Comparison of ENCODE assay signal across 1 cellular context in the genomic region with DNA sequence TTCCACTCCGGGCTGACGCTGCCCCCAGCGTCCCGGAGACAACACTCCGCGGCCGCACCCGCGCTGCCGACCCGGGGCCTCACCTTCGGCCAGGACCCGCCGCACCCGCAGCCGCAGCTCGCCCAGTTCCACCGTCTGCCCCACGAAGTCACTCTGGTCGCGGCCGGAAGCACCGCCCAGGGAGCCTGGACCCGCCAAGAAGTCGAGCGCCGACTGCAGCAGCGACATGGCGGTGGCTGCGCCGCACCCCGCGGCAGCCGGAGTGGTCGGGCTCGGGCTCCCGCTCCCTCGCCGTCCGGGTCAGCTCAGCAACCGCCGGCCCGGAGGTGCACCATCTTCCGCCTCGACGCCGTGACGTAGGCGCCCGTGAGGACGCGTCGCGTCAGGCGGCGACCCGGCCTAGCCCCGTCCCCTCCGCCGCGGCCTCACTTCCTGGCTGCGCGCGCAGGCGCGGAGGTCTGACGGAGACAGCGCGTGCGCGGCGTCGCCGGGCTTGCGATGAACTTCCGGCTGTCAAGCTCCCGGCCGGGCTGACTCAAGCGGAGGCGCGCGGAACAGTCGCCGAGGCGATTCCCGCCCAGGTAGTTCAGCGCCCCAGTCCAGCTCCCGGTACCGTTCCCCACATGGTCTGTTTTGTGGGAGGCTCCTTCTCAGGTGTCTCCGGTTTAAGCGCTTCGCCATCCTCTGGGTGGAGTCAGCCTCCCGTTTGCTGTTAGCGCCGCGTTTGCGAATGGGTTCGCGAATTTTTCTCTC.
TF ChIP-seq lines count a peak whose summit lies in the region.

TSS of gene GAK (minus strand) at position 357 of the 753 bp plus-strand sequence. CDS start at position 228, 129 bp downstream.
TSS of gene TMEM175 (plus strand) at position 501 of the 753 bp plus-strand sequence. CDS start 15,280 bp downstream, outside the sequence.

TF ChIP-seq in WTC11, 78 proteins besides CTCF, POLR2A, EP300 and RAD21 (continued from another document and continues in another):
- TF ChIP-seq, protein P1, sequence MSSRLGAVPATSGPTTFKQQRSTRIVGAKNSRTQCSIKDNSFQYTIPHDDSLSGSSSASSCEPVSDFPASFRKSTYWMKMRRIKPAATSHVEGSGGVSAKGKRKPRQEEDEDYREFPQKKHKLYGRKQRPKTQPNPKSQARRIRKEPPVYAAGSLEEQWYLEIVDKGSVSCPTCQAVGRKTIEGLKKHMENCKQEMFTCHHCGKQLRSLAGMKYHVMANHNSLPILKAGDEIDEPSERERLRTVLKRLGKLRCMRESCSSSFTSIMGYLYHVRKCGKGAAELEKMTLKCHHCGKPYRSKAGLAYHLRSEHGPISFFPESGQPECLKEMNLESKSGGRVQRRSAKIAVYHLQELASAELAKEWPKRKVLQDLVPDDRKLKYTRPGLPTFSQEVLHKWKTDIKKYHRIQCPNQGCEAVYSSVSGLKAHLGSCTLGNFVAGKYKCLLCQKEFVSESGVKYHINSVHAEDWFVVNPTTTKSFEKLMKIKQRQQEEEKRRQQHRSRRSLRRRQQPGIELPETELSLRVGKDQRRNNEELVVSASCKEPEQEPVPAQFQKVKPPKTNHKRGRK (CRISPR knock-in tag; IDR thresholded peaks at IDR 0.05; ENCODE audit: borderline replicate concordance) = no peak
- TF ChIP-seq, protein P2, sequence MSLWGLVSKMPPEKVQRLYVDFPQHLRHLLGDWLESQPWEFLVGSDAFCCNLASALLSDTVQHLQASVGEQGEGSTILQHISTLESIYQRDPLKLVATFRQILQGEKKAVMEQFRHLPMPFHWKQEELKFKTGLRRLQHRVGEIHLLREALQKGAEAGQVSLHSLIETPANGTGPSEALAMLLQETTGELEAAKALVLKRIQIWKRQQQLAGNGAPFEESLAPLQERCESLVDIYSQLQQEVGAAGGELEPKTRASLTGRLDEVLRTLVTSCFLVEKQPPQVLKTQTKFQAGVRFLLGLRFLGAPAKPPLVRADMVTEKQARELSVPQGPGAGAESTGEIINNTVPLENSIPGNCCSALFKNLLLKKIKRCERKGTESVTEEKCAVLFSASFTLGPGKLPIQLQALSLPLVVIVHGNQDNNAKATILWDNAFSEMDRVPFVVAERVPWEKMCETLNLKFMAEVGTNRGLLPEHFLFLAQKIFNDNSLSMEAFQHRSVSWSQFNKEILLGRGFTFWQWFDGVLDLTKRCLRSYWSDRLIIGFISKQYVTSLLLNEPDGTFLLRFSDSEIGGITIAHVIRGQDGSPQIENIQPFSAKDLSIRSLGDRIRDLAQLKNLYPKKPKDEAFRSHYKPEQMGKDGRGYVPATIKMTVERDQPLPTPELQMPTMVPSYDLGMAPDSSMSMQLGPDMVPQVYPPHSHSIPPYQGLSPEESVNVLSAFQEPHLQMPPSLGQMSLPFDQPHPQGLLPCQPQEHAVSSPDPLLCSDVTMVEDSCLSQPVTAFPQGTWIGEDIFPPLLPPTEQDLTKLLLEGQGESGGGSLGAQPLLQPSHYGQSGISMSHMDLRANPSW (CRISPR knock-in tag; conservative IDR thresholded peaks at IDR 0.05; ENCODE audit: low read depth) = no peak
- TF ChIP-seq FOXJ3 (CRISPR knock-in tag; IDR thresholded peaks at IDR 0.05; ENCODE audit: borderline replicate concordance) (no peak), TP53 (CRISPR knock-in tag; IDR thresholded peaks at IDR 0.05) (peak; percentile 51; the same call in 1 of the 2 replicates), KAT7 (CRISPR knock-in tag; IDR thresholded peaks at IDR 0.05; ENCODE audit: borderline replicate concordance) (peak; percentile 90; the same call in 1 of the 2 replicates), ZNF219 (CRISPR knock-in tag; IDR thresholded peaks at IDR 0.05; ENCODE audit: borderline replicate concordance) (no peak), CREB1 (CRISPR knock-in tag; IDR thresholded peaks at IDR 0.05) (peak; percentile 44; the same call in 1 of the 2 replicates), ETV6 (CRISPR knock-in tag; IDR thresholded peaks at IDR 0.05) (peak; percentile 53), GTF2I (CRISPR knock-in tag; conservative IDR thresholded peaks at IDR 0.05) (no peak), NFE2L1 (CRISPR knock-in tag; IDR thresholded peaks at IDR 0.05) (peak; percentile 80; the same call in 1 of the 2 replicates), SMAD4 (CRISPR knock-in tag; IDR thresholded peaks at IDR 0.05) (no peak), MYBL2 (CRISPR knock-in tag; IDR thresholded peaks at IDR 0.05) (peak; percentile 90), JUN (CRISPR knock-in tag; IDR thresholded peaks at IDR 0.05) (0 out of 2 replicates have a peak, but pooled peaks have one; percentile 61), MXD4 (CRISPR knock-in tag; IDR thresholded peaks at IDR 0.05; ENCODE audit: borderline replicate concordance) (no peak), ZNF263 (CRISPR knock-in tag; IDR thresholded peaks at IDR 0.05; ENCODE audit: low read depth) (no peak), RORB (CRISPR knock-in tag; IDR thresholded peaks at IDR 0.05) (no peak), EMX1 (CRISPR knock-in tag; IDR thresholded peaks at IDR 0.05) (no peak), TEAD4 (CRISPR knock-in tag; IDR thresholded peaks at IDR 0.05) (no peak), ZNF671 (CRISPR knock-in tag; IDR thresholded peaks at IDR 0.05) (no peak), TCF7 (CRISPR knock-in tag; IDR thresholded peaks at IDR 0.05; ENCODE audit: low read depth) (no peak), GRHL2 (CRISPR knock-in tag; IDR thresholded peaks at IDR 0.05; ENCODE audit: insufficient replicate concordance, severe bottlenecking) (no peak), CBFB (CRISPR knock-in tag; IDR thresholded peaks at IDR 0.05; ENCODE audit: low read depth) (0 out of 2 replicates have a peak, but pooled peaks have one; percentile 4), GABPB1 (CRISPR knock-in tag; IDR thresholded peaks at IDR 0.05) (peak; percentile 88)
- TF ChIP-seq, protein P3, sequence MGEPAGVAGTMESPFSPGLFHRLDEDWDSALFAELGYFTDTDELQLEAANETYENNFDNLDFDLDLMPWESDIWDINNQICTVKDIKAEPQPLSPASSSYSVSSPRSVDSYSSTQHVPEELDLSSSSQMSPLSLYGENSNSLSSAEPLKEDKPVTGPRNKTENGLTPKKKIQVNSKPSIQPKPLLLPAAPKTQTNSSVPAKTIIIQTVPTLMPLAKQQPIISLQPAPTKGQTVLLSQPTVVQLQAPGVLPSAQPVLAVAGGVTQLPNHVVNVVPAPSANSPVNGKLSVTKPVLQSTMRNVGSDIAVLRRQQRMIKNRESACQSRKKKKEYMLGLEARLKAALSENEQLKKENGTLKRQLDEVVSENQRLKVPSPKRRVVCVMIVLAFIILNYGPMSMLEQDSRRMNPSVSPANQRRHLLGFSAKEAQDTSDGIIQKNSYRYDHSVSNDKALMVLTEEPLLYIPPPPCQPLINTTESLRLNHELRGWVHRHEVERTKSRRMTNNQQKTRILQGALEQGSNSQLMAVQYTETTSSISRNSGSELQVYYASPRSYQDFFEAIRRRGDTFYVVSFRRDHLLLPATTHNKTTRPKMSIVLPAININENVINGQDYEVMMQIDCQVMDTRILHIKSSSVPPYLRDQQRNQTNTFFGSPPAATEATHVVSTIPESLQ (CRISPR knock-in tag; IDR thresholded peaks at IDR 0.05) = no peak
- TF ChIP-seq, protein P4, sequence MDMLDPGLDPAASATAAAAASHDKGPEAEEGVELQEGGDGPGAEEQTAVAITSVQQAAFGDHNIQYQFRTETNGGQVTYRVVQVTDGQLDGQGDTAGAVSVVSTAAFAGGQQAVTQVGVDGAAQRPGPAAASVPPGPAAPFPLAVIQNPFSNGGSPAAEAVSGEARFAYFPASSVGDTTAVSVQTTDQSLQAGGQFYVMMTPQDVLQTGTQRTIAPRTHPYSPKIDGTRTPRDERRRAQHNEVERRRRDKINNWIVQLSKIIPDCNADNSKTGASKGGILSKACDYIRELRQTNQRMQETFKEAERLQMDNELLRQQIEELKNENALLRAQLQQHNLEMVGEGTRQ (CRISPR knock-in tag; IDR thresholded peaks at IDR 0.05) = peak; percentile 50; the same call in 1 of the 2 replicates
- TF ChIP-seq, protein P5, sequence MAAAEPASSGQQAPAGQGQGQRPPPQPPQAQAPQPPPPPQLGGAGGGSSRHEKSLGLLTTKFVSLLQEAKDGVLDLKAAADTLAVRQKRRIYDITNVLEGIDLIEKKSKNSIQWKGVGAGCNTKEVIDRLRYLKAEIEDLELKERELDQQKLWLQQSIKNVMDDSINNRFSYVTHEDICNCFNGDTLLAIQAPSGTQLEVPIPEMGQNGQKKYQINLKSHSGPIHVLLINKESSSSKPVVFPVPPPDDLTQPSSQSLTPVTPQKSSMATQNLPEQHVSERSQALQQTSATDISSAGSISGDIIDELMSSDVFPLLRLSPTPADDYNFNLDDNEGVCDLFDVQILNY (CRISPR knock-in tag; IDR thresholded peaks at IDR 0.05) = peak; percentile 71
- TF ChIP-seq, protein P6, sequence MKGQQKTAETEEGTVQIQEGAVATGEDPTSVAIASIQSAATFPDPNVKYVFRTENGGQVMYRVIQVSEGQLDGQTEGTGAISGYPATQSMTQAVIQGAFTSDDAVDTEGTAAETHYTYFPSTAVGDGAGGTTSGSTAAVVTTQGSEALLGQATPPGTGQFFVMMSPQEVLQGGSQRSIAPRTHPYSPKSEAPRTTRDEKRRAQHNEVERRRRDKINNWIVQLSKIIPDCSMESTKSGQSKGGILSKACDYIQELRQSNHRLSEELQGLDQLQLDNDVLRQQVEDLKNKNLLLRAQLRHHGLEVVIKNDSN (CRISPR knock-in tag; IDR thresholded peaks at IDR 0.05) = peak; percentile 63
- TF ChIP-seq, protein P7, sequence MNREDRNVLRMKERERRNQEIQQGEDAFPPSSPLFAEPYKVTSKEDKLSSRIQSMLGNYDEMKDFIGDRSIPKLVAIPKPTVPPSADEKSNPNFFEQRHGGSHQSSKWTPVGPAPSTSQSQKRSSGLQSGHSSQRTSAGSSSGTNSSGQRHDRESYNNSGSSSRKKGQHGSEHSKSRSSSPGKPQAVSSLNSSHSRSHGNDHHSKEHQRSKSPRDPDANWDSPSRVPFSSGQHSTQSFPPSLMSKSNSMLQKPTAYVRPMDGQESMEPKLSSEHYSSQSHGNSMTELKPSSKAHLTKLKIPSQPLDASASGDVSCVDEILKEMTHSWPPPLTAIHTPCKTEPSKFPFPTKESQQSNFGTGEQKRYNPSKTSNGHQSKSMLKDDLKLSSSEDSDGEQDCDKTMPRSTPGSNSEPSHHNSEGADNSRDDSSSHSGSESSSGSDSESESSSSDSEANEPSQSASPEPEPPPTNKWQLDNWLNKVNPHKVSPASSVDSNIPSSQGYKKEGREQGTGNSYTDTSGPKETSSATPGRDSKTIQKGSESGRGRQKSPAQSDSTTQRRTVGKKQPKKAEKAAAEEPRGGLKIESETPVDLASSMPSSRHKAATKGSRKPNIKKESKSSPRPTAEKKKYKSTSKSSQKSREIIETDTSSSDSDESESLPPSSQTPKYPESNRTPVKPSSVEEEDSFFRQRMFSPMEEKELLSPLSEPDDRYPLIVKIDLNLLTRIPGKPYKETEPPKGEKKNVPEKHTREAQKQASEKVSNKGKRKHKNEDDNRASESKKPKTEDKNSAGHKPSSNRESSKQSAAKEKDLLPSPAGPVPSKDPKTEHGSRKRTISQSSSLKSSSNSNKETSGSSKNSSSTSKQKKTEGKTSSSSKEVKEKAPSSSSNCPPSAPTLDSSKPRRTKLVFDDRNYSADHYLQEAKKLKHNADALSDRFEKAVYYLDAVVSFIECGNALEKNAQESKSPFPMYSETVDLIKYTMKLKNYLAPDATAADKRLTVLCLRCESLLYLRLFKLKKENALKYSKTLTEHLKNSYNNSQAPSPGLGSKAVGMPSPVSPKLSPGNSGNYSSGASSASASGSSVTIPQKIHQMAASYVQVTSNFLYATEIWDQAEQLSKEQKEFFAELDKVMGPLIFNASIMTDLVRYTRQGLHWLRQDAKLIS (CRISPR knock-in tag; IDR thresholded peaks at IDR 0.05; ENCODE audit: borderline replicate concordance) = no peak
- TF ChIP-seq, protein P8, sequence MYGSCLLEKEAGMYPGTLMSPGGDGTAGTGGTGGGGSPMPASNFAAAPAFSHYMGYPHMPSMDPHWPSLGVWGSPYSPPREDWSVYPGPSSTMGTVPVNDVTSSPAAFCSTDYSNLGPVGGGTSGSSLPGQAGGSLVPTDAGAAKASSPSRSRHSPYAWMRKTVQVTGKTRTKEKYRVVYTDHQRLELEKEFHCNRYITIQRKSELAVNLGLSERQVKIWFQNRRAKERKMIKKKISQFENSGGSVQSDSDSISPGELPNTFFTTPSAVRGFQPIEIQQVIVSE (CRISPR knock-in tag; IDR thresholded peaks at IDR 0.05; ENCODE audit: borderline replicate concordance) = no peak
- TF ChIP-seq, protein P9, sequence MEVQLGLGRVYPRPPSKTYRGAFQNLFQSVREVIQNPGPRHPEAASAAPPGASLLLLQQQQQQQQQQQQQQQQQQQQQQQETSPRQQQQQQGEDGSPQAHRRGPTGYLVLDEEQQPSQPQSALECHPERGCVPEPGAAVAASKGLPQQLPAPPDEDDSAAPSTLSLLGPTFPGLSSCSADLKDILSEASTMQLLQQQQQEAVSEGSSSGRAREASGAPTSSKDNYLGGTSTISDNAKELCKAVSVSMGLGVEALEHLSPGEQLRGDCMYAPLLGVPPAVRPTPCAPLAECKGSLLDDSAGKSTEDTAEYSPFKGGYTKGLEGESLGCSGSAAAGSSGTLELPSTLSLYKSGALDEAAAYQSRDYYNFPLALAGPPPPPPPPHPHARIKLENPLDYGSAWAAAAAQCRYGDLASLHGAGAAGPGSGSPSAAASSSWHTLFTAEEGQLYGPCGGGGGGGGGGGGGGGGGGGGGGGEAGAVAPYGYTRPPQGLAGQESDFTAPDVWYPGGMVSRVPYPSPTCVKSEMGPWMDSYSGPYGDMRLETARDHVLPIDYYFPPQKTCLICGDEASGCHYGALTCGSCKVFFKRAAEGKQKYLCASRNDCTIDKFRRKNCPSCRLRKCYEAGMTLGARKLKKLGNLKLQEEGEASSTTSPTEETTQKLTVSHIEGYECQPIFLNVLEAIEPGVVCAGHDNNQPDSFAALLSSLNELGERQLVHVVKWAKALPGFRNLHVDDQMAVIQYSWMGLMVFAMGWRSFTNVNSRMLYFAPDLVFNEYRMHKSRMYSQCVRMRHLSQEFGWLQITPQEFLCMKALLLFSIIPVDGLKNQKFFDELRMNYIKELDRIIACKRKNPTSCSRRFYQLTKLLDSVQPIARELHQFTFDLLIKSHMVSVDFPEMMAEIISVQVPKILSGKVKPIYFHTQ (CRISPR knock-in tag; IDR thresholded peaks at IDR 0.05) = no peak
- TF ChIP-seq, protein P10, sequence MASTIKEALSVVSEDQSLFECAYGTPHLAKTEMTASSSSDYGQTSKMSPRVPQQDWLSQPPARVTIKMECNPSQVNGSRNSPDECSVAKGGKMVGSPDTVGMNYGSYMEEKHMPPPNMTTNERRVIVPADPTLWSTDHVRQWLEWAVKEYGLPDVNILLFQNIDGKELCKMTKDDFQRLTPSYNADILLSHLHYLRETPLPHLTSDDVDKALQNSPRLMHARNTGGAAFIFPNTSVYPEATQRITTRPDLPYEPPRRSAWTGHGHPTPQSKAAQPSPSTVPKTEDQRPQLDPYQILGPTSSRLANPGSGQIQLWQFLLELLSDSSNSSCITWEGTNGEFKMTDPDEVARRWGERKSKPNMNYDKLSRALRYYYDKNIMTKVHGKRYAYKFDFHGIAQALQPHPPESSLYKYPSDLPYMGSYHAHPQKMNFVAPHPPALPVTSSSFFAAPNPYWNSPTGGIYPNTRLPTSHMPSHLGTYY (CRISPR knock-in tag; IDR thresholded peaks at IDR 0.05) = no peak
- TF ChIP-seq, protein P11, sequence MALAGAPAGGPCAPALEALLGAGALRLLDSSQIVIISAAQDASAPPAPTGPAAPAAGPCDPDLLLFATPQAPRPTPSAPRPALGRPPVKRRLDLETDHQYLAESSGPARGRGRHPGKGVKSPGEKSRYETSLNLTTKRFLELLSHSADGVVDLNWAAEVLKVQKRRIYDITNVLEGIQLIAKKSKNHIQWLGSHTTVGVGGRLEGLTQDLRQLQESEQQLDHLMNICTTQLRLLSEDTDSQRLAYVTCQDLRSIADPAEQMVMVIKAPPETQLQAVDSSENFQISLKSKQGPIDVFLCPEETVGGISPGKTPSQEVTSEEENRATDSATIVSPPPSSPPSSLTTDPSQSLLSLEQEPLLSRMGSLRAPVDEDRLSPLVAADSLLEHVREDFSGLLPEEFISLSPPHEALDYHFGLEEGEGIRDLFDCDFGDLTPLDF (CRISPR knock-in tag; IDR thresholded peaks at IDR 0.05) = no peak
